23 cellular contexts compared by ENCODE assay signal in the genomic region with DNA sequence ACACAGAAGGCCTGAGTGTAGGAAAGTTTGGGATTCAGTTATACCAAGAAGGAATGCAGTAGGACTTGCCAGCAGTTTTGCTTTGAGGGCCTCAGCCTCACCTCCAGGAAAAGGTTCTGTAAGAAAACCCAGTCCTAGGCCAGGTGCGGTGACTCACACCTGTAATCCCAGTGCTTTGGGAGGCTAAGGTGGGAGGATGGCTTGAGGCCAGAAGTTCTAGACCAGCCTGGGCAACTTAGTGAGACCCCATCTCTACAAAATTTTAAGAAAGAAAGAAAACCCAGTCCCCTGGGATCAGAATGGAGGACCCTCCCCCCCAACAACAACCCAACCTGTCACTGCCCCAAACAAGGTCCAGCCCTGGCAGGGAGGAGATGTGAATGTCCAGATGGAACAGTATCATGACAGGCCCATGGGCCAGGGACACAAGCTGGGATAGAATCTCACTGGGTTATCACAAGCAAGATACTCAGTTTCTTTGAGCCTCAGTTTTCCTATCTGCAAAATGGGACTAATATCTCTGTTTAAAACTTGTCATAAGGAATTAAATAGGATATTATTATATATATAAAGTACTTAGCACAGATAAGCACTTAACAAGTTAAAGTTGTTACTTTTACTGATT.
"Had no signal": no experiment of that assay in that cellular context is flagged by ENCODE, and none has a peak within 500 bp of the region (broad histone marks: within the 10 kb centered on the region; RNA-seq: fewer than 3 reads in every experiment).

No MANE protein-coding gene starts in this region.

- H3K4me3 ChIP-seq: left ventricle myocardium inferior, lung, pancreas, prostate gland, sigmoid colon, spleen, tibial nerve, uterus had no signal

- H3K9me3 ChIP-seq: pancreas, prostate gland, sigmoid colon, uterus had no signal

- DNase-seq: islet precursor cell; left ventricle myocardium inferior; mesendoderm; naive B cell; natural killer cell; pancreas; posterior cingulate gyrus; retina; sigmoid colon; small intestine; spleen; stimulated activated CD4-positive, alpha-beta T cell treated with anti-CD3 and anti-CD28 coated beads, Interleukin-4, amount 100 ng/mL, for 24 hours; stimulated activated naive CD4-positive, alpha-beta T cell treated with Interleukin-2 at 50 U/mL for 16 hours; stimulated activated naive CD8-positive, alpha-beta T cell treated with anti-CD3 and anti-CD28 coated beads, Interleukin-15, amount 100 ng/mL, for 72 hours; substantia nigra; uterus had no signal

- H3K27ac ChIP-seq: left ventricle myocardium inferior, pancreas, prostate gland, sigmoid colon, spleen, tibial nerve, uterus had no signal

- H3K27ac Mint-ChIP-seq: mesothelial cell of epicardium; naive B cell; natural killer cell; stimulated activated memory B cell treated with anti-CD40 and anti-IgM and Interleukin-4, amounts not matched to agents 10 μg/mL and 1 μg/mL and 100 μg/mL, for 72 hours; stimulated activated naive CD8-positive, alpha-beta T cell treated with anti-CD3 and anti-CD28 coated beads, Interleukin-15, amount 100 ng/mL, for 72 hours; type B pancreatic cell had no signal

- H3K4me1 ChIP-seq: left ventricle myocardium inferior, prostate gland, sigmoid colon, spleen, tibial nerve, uterus had no signal

- H3K27me3 Mint-ChIP-seq: naive B cell; stimulated activated naive CD8-positive, alpha-beta T cell treated with anti-CD3 and anti-CD28 coated beads, Interleukin-15, amount 100 ng/mL, for 72 hours; type B pancreatic cell had no signal

- FAIRE-seq: pancreas, small intestine had no signal

- ATAC-seq: natural killer cell; pancreas; right cardiac atrium; stimulated activated memory B cell treated with anti-CD40 and anti-IgM and Interleukin-4, amounts not matched to agents 10 μg/mL and 1 μg/mL and 100 μg/mL, for 72 hours; stimulated activated naive CD8-positive, alpha-beta T cell treated with anti-CD3 and anti-CD28 coated beads, Interleukin-15, amount 100 ng/mL, for 72 hours had no signal

- H3K36me3 Mint-ChIP-seq: naive B cell, natural killer cell had no signal

- H3K27me3 ChIP-seq: pancreas, sigmoid colon, spleen, tibial nerve, uterus had no signal

- H3K4me1 Mint-ChIP-seq: mesothelial cell of epicardium; natural killer cell; stimulated activated memory B cell treated with anti-CD40 and anti-IgM and Interleukin-4, amounts not matched to agents 10 μg/mL and 1 μg/mL and 100 μg/mL, for 72 hours; stimulated activated naive CD8-positive, alpha-beta T cell treated with anti-CD3 and anti-CD28 coated beads, Interleukin-15, amount 100 ng/mL, for 72 hours had no signal

- H3K4me3 Mint-ChIP-seq: mesothelial cell of epicardium; naive B cell; natural killer cell; stimulated activated memory B cell treated with anti-CD40 and anti-IgM and Interleukin-4, amounts not matched to agents 10 μg/mL and 1 μg/mL and 100 μg/mL, for 72 hours; stimulated activated naive CD8-positive, alpha-beta T cell treated with anti-CD3 and anti-CD28 coated beads, Interleukin-15, amount 100 ng/mL, for 72 hours; type B pancreatic cell had no signal

- H3K9me3 Mint-ChIP-seq: natural killer cell; stimulated activated naive CD8-positive, alpha-beta T cell treated with anti-CD3 and anti-CD28 coated beads, Interleukin-15, amount 100 ng/mL, for 72 hours had no signal

- H3K36me3 ChIP-seq: prostate gland, uterus had no signal
